Comparison of ENCODE assay signal across 8 cellular contexts in genomic region chr17:21288581-21289017, GRCh38. TPM values are rescaled to one million over a fixed set of nuclear protein-coding genes. Genes with fewer than 3 reads are reported as not detected.
DNase-seq lines count a peak whose midpoint lies in the region; ATAC-seq and TF ChIP-seq lines count a peak whose summit lies in the region.

No MANE protein-coding gene starts in this region.

- H3K4me3 ChIP-seq in AG09309 (ENCODE audit: control insufficient read depth, low read depth, low read length), result peak overlapping the region; percentile 95; the same call in 1 of the 2 replicates
- no peak overlapping the region for H3K4me3 ChIP-seq in retinal pigment epithelial cell (ENCODE audit: low read length)

- H3K4me1 Mint-ChIP-seq in chondrocyte (ENCODE audit: low read depth), result peaks cover 41% of the 10 kb centered on the region

- DNase-seq in AG09309 (ENCODE audit: low read depth), result no peak
- DNase-seq in chondrocyte (ENCODE audit: low spot score), result no peak
- DNase-seq in retinal pigment epithelial cell (ENCODE audit: low read depth), result no peak
- DNase-seq in NCI-H1694 (lab: John Stamatoyannopoulos, UW), result no peak
- DNase-seq in sciatic nerve (ENCODE audit: low spot score), result no peak
- DNase-seq in A172 (ENCODE audit: low spot score), result no peak

- peak; percentile 18 for ATAC-seq in GM18870 (IDR thresholded peaks at IDR 0.05; ENCODE audit: unreplicated experiment)
- no peak for ATAC-seq in sciatic nerve

- H3K4me3 Mint-ChIP-seq in chondrocyte (ENCODE audit: unreplicated experiment), result peak overlapping the region; percentile 88

- H3K27ac Mint-ChIP-seq in chondrocyte (ENCODE audit: unreplicated experiment), result peak overlapping the region; percentile 94

- peaks cover 2% of the 10 kb centered on the region for H3K9me3 Mint-ChIP-seq in chondrocyte (ENCODE audit: low read depth)

- H3K27me3 Mint-ChIP-seq in chondrocyte (ENCODE audit: low read depth), result no peaks in the 10 kb centered on the region

- peaks cover 1% of the 10 kb centered on the region for H3K36me3 Mint-ChIP-seq in chondrocyte (ENCODE audit: low read depth)

- TF ChIP-seq CTCF in AG09309 (IDR thresholded peaks at IDR 0.05; ENCODE audit: control insufficient read depth, insufficient read depth, low read depth, low read length, missing control alignments) (peak; percentile 10), LNCAP (IDR thresholded peaks at IDR 0.05) (peak; percentile 17; the same call in 1 of the 2 replicates), chondrocyte (IDR thresholded peaks at IDR 0.05) (peak; percentile 45), retinal pigment epithelial cell (conservative IDR thresholded peaks at IDR 0.05; ENCODE audit: low read depth, low read length) (peak; percentile 6)

- intact Hi-C loops in sciatic nerve (cut with DNase I), result no loop called here

RNA-seq across cellular contexts. Expression of gene MAP2K3, which starts 4.1 kb away (rescaled TPM):
- total RNA-seq in chondrocyte (31.3 to 38.3 TPM (median 35.9 TPM) in 3 replicates), sciatic nerve (42.2 TPM)
- 12.1 and 16.8 TPM in 2 replicates for total RNA-seq in A172 (2014; rRNA removed; shearing (Covaris generic))

RNA-seq across cellular contexts. Expression of gene NATD1, which starts 35.4 kb away (rescaled TPM):
- total RNA-seq in chondrocyte, result 8.2 to 18.6 TPM (median 17.2 TPM) in 3 replicates
- total RNA-seq in sciatic nerve, result 9.3 TPM
- total RNA-seq in A172 (2014; rRNA removed; shearing (Covaris generic)), result 1.9 and 2.9 TPM in 2 replicates
